Comparison of ENCODE assay signal across 13 cellular contexts in genomic region chr10:125037145-125037544, GRCh38.
A peak's percentile ranks its signal among the peaks of the same experiment; 100 is the strongest.
DNase-seq lines count a peak whose midpoint lies in the region; ATAC-seq, FAIRE-seq and TF ChIP-seq lines count a peak whose summit lies in the region.
"Had no signal": no experiment of that assay in that cellular context is flagged by ENCODE, and none has a peak within 500 bp of the region (broad histone marks: within the 10 kb centered on the region; RNA-seq: fewer than 3 reads in every experiment).

No MANE protein-coding gene starts in this region.

- H3K9me3 ChIP-seq in lower lobe of right lung (no peaks in the 10 kb centered on the region), esophagus squamous epithelium (no peaks in the 10 kb centered on the region)
- H3K9me3 ChIP-seq in CD8-positive, alpha-beta memory T cell (ENCODE audit: low read length) = no peaks in the 10 kb centered on the region
- H3K9me3 ChIP-seq: BLaER1 treated with 17β-estradiol and CSF1 and Interleukin-3, amounts not matched to agents 10 nM and 100 nM; breast epithelium had no signal

- WGBS in esophagus squamous epithelium, 2 donors = 19 to 22% methylated on average over 3 of the region's 3 CpGs

- FAIRE-seq in frontal cortex (lab: Jason Lieb, UNC) = no peak

- TF ChIP-seq POLR2A in esophagus squamous epithelium (IDR thresholded peaks at IDR 0.05) = no peak

- peaks cover 2% of the 10 kb centered on the region for H3K36me3 Mint-ChIP-seq in chondrocyte (ENCODE audit: low read depth)
- H3K36me3 Mint-ChIP-seq in CD8-positive, alpha-beta memory T cell = no peaks in the 10 kb centered on the region

- H3K27ac Mint-ChIP-seq in chondrocyte (ENCODE audit: unreplicated experiment) = peak overlapping the region; percentile 99
- no peak overlapping the region for H3K27ac Mint-ChIP-seq in CD8-positive, alpha-beta memory T cell
- H3K27ac Mint-ChIP-seq: activated CD4-positive, alpha-beta memory T cell treated with anti-CD3 and anti-CD28 coated beads, Interleukin-2, amount 10 ng/mL, durations not matched to agents 7 days and 5 days had no signal

- H3K4me3 ChIP-seq in lower lobe of right lung = no peak overlapping the region
- H3K4me3 ChIP-seq in esophagus squamous epithelium = no peak overlapping the region
- H3K4me3 ChIP-seq in CD8-positive, alpha-beta memory T cell (ENCODE audit: low read length) = no peak overlapping the region
- H3K4me3 ChIP-seq: BLaER1 treated with 17β-estradiol and CSF1 and Interleukin-3, amounts not matched to agents 10 nM and 100 nM; breast epithelium had no signal

- no peak overlapping the region for H3K27ac ChIP-seq in lower lobe of right lung
- H3K27ac ChIP-seq in esophagus squamous epithelium = peak overlapping the region in 1 of 4 donors; percentile 33
- no peak overlapping the region for H3K27ac ChIP-seq in CD8-positive, alpha-beta memory T cell (ENCODE audit: low read depth, low read length)
- H3K27ac ChIP-seq: BLaER1 treated with 17β-estradiol and CSF1 and Interleukin-3, amounts not matched to agents 10 nM and 100 nM; KMS-11 had no signal

- peaks cover 7% of the 10 kb centered on the region for H3K36me3 ChIP-seq in lower lobe of right lung
- peaks cover 0 to 39% (median 0%) of the 10 kb centered on the region in 3 donors for H3K36me3 ChIP-seq in esophagus squamous epithelium
- H3K36me3 ChIP-seq in CD8-positive, alpha-beta memory T cell (ENCODE audit: insufficient read depth, low read length) = no peaks in the 10 kb centered on the region
- H3K36me3 ChIP-seq: breast epithelium had no signal

- peaks cover 84% of the 10 kb centered on the region for H3K4me1 Mint-ChIP-seq in chondrocyte (ENCODE audit: low read depth)
- no peaks in the 10 kb centered on the region for H3K4me1 Mint-ChIP-seq in CD8-positive, alpha-beta memory T cell
- H3K4me1 Mint-ChIP-seq: activated CD4-positive, alpha-beta memory T cell treated with anti-CD3 and anti-CD28 coated beads, Interleukin-2, amount 10 ng/mL, durations not matched to agents 7 days and 5 days had no signal

- CTCF ChIA-PET in CD8-positive, alpha-beta memory T cell (lab: Charles Lee) = no interaction called here

- peaks cover 50% of the 10 kb centered on the region for H3K4me1 ChIP-seq in lower lobe of right lung
- H3K4me1 ChIP-seq in esophagus squamous epithelium = peaks cover 17 to 66% (median 19%) of the 10 kb centered on the region in 3 donors
- no peaks in the 10 kb centered on the region for H3K4me1 ChIP-seq in CD8-positive, alpha-beta memory T cell (ENCODE audit: insufficient read depth, low read length)

- POLR2A ChIA-PET in CD8-positive, alpha-beta memory T cell (lab: Charles Lee) = no interaction called here

- H3K4me3 Mint-ChIP-seq in chondrocyte (ENCODE audit: unreplicated experiment) = no peak overlapping the region
- H3K4me3 Mint-ChIP-seq in CD8-positive, alpha-beta memory T cell = no peak overlapping the region
- H3K4me3 Mint-ChIP-seq: activated CD4-positive, alpha-beta memory T cell treated with anti-CD3 and anti-CD28 coated beads, Interleukin-2, amount 10 ng/mL, durations not matched to agents 7 days and 5 days had no signal

- peak; percentile 41 to 64 for ATAC-seq in lower lobe of right lung

- DNase-seq in AG08395 (ENCODE audit: low spot score) (peak; percentile 55), LHCN-M2 (ENCODE audit: low read depth) (peak; percentile 62), chondrocyte (ENCODE audit: low spot score) (no peak), lower lobe of right lung (peak; percentile 61), anterior cingulate cortex (lab: John Stamatoyannopoulos, UW) (no peak), esophagus squamous epithelium (lab: John Stamatoyannopoulos, UW) (no peak), frontal cortex (ENCODE audit: low spot score in 2 of 2) (no peak)
- no peak for DNase-seq in CD8-positive, alpha-beta memory T cell
- DNase-seq: activated CD4-positive, alpha-beta memory T cell treated with anti-CD3 and anti-CD28 coated beads, Interleukin-2, amount 10 ng/mL, durations not matched to agents 7 days and 5 days; OCI-M1 had no signal

- TF ChIP-seq CTCF in chondrocyte (IDR thresholded peaks at IDR 0.05) (no peak), lower lobe of right lung (IDR thresholded peaks at IDR 0.05) (no peak), esophagus squamous epithelium (IDR thresholded peaks at IDR 0.05) (no peak)

- H3K27me3 ChIP-seq in lower lobe of right lung (ENCODE audit: low read depth) (no peaks in the 10 kb centered on the region), esophagus squamous epithelium (no peaks in the 10 kb centered on the region)
- H3K27me3 ChIP-seq in CD8-positive, alpha-beta memory T cell (ENCODE audit: insufficient read depth, low read length, poor library complexity, severe bottlenecking) = no peaks in the 10 kb centered on the region
- H3K27me3 ChIP-seq: BLaER1 treated with 17β-estradiol and CSF1 and Interleukin-3, amounts not matched to agents 10 nM and 100 nM; breast epithelium had no signal

- intact Hi-C loops in lower lobe of right lung (cut with DNase I) (no loop called here), esophagus squamous epithelium (cut with DNase I) (no loop called here)

- no peaks in the 10 kb centered on the region for H3K27me3 Mint-ChIP-seq in chondrocyte (ENCODE audit: low read depth)
- peaks cover 4 to 11% of the 10 kb centered on the region in 2 donors for H3K27me3 Mint-ChIP-seq in CD8-positive, alpha-beta memory T cell

- H3K9me3 Mint-ChIP-seq in chondrocyte (ENCODE audit: low read depth) = no peaks in the 10 kb centered on the region
- H3K9me3 Mint-ChIP-seq in CD8-positive, alpha-beta memory T cell = no peaks in the 10 kb centered on the region
- H3K9me3 Mint-ChIP-seq: activated CD4-positive, alpha-beta memory T cell treated with anti-CD3 and anti-CD28 coated beads, Interleukin-2, amount 10 ng/mL, durations not matched to agents 7 days and 5 days had no signal

Comparison
In these comparisons a context has a peak if more than half of its experiments do, and no peak if none do; other contexts are left out.
1. DNase-seq: peak in AG08395 (single experiment), LHCN-M2 (single experiment) and lower lobe of right lung (single experiment); none in chondrocyte (single experiment), anterior cingulate cortex (0 of 58), esophagus squamous epithelium (single experiment), frontal cortex (0 of 2) and CD8-positive, alpha-beta memory T cell (0 of 5).